In the genomic region with DNA sequence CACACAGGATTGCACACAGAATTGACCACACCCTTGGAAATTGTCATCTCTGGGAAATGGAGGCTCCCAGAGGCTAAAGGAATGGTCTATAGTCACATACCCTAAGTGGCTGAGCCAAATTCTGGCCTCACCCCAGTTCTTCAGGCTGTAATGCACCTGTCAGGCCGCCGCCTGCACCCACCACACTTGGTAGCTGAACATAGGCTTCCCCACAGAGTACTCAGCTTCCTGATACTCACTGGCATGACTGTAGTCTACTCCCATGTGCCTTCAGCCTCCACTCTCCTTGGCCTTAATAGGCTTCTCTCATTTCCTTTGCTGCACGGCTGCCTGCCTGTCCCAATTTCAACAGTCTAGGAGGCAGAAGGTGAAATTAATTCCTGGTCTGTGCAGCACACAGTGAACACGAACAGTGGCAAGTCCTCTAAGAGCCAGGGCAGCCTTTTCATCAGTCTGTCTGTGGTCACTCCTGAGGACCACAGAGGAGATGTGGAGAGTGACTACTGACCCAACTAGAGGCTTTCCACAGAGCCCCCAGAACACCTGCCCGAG, we compare ENCODE assay signal across 14 cellular contexts. TPM values are rescaled to one million over a fixed set of nuclear protein-coding genes. Genes with fewer than 3 reads are reported as not detected.
A peak's percentile ranks its signal among the peaks of the same experiment; 100 is the strongest.
DNase-seq lines count a peak whose midpoint lies in the region; ATAC-seq and TF ChIP-seq lines count a peak whose summit lies in the region.
"Had no signal": no experiment of that assay in that cellular context is flagged by ENCODE, and none has a peak within 500 bp of the region (broad histone marks: within the 10 kb centered on the region; RNA-seq: fewer than 3 reads in every experiment).

No MANE protein-coding gene starts in this region.

- H3K4me1 ChIP-seq in BLaER1 treated with 17β-estradiol and CSF1 and Interleukin-3, amounts not matched to agents 10 nM and 100 nM = peaks cover 27 to 34% (median 31%) of the 10 kb centered on the region in 10 experiments
- H3K4me1 ChIP-seq in gastrocnemius medialis = peaks cover 63 to 73% of the 10 kb centered on the region in 2 donors
- 0 out of 2 replicates have a peak, but pooled peaks cover 6% of the 10 kb centered on the region for H3K4me1 ChIP-seq in MM.1S (ENCODE audit: low read length)

- intact Hi-C loops in gastrocnemius medialis (cut with DNase I; ENCODE audit: low total_unique reads) = no loop called here

- no peak overlapping the region for H3K4me3 ChIP-seq in BLaER1 treated with 17β-estradiol and CSF1 and Interleukin-3, amounts not matched to agents 10 nM and 100 nM
- no peak overlapping the region for H3K4me3 ChIP-seq in gastrocnemius medialis
- H3K4me3 ChIP-seq in MM.1S (ENCODE audit: low read length) = no peak overlapping the region

- H3K27me3 Mint-ChIP-seq in T-helper 17 cell = no peaks in the 10 kb centered on the region

- H4K20me1 ChIP-seq in BLaER1 treated with 17β-estradiol and CSF1 and Interleukin-3, amounts not matched to agents 10 nM and 100 nM = peaks cover 47 to 100% (median 88%) of the 10 kb centered on the region in 11 experiments; a peak in 21 of 22 replicates
- 0 out of 2 replicates have a peak, but pooled peaks cover 7% of the 10 kb centered on the region for H4K20me1 ChIP-seq in MM.1S (ENCODE audit: insufficient read depth, low read length)

- H3K4me1 Mint-ChIP-seq in T-helper 17 cell = peaks cover 31% of the 10 kb centered on the region

- peaks cover 0 to 4% (median 0%) of the 10 kb centered on the region in 11 experiments; a peak in 1 of 22 replicates for H3K9me3 ChIP-seq in BLaER1 treated with 17β-estradiol and CSF1 and Interleukin-3, amounts not matched to agents 10 nM and 100 nM (replicated peaks in 1 of 11)
- H3K9me3 ChIP-seq in T-helper 17 cell (ENCODE audit: control insufficient read depth, low read length, poor library complexity, severe bottlenecking) (no peaks in the 10 kb centered on the region), gastrocnemius medialis (no peaks in the 10 kb centered on the region), MM.1S (replicated peaks; ENCODE audit: insufficient read depth, low read length) (no peaks in the 10 kb centered on the region)

- H3F3A ChIP-seq in MM.1S (ENCODE audit: insufficient read depth, low read length) = no peaks in the 10 kb centered on the region

- in situ Hi-C loops in gastrocnemius medialis (cut with MboI; ENCODE audit: low sequenced_read_pairs in 4 of 4) = no loop called here

- peak overlapping the region in 3 of 11 experiments; percentile 53 to 65 (median 64); a peak in 3 of 22 replicates for H3K27ac ChIP-seq in BLaER1 treated with 17β-estradiol and CSF1 and Interleukin-3, amounts not matched to agents 10 nM and 100 nM
- H3K27ac ChIP-seq in gastrocnemius medialis (peak overlapping the region; percentile 60 to 77 (median 72)), MM.1S (ENCODE audit: low read length) (no peak overlapping the region)

- H3K27me3 ChIP-seq in BLaER1 treated with 17β-estradiol and CSF1 and Interleukin-3, amounts not matched to agents 10 nM and 100 nM = no peaks in the 10 kb centered on the region
- H3K27me3 ChIP-seq in gastrocnemius medialis (no peaks in the 10 kb centered on the region), MM.1S (replicated peaks; ENCODE audit: insufficient read depth, low read length) (no peaks in the 10 kb centered on the region)

- DNase-seq in T-helper 17 cell = no peak
- peak; percentile 22 for DNase-seq in ecto neural progenitor cell (ENCODE audit: low spot score)
- peak in 1 of 2 donors; percentile 30 for DNase-seq in gastrocnemius medialis
- no peak for DNase-seq in activated T-cell treated with anti-CD3 and anti-CD28 coated beads, Interleukin-2, amount 50 U/mL, for 48 hours
- no peak for DNase-seq in MM.1S
- DNase-seq: COR-L47, H7, NCI-H1105 treated with DMSO at 0.1 percent for 48 hours, NCI-H1694 treated with DMSO at 0.1 percent for 48 hours, NCI-H446, NCI-H69, SHP77 had no signal

- H3K9me2 ChIP-seq in MM.1S (replicated peaks; ENCODE audit: insufficient read depth, low read length) = no peaks in the 10 kb centered on the region

- peak overlapping the region; percentile 59 to 92 (median 69) for H3K4me2 ChIP-seq in BLaER1 treated with 17β-estradiol and CSF1 and Interleukin-3, amounts not matched to agents 10 nM and 100 nM
- H3K4me2 ChIP-seq in MM.1S (ENCODE audit: low read depth, low read length) = no peak overlapping the region

- H3K36me3 ChIP-seq in BLaER1 treated with 17β-estradiol and CSF1 and Interleukin-3, amounts not matched to agents 10 nM and 100 nM = peaks cover 64 to 90% (median 72%) of the 10 kb centered on the region in 11 experiments
- H3K36me3 ChIP-seq in gastrocnemius medialis (no peaks in the 10 kb centered on the region), MM.1S (replicated peaks; ENCODE audit: insufficient read depth, low read length) (no peaks in the 10 kb centered on the region; the same call in 1 of the 2 replicates)

- peaks cover 99% of the 10 kb centered on the region for H3K79me2 ChIP-seq in MM.1S (ENCODE audit: low read length)

- no peak overlapping the region for H2AFZ ChIP-seq in MM.1S (ENCODE audit: low read length)

- H3K36me3 Mint-ChIP-seq in T-helper 17 cell (ENCODE audit: low read depth) = peaks cover 21% of the 10 kb centered on the region

- TF ChIP-seq POLR2A in gastrocnemius medialis (IDR thresholded peaks at IDR 0.05) = no peak

- H3K27ac Mint-ChIP-seq in T-helper 17 cell = peak overlapping the region; percentile 11

- H3K4me3 Mint-ChIP-seq in T-helper 17 cell = no peak overlapping the region

- ATAC-seq in T-helper 17 cell (no peak), gastrocnemius medialis (peak; percentile 18 to 40), GM21360 (IDR thresholded peaks at IDR 0.05; ENCODE audit: unreplicated experiment) (no peak)

- H3K9ac ChIP-seq in BLaER1 treated with 17β-estradiol and CSF1 and Interleukin-3, amounts not matched to agents 10 nM and 100 nM = no peak overlapping the region
- no peak overlapping the region for H3K9ac ChIP-seq in MM.1S (ENCODE audit: low read length)

- TF ChIP-seq CTCF in gastrocnemius medialis (IDR thresholded peaks at IDR 0.05 in 4 of 5, conservative IDR thresholded peaks at IDR 0.05 in 1 of 5) (no peak), MM.1S (IDR thresholded peaks at IDR 0.05; ENCODE audit: low read length) (no peak)

RNA-seq across cellular contexts. Expression of a gene that starts 42.5 kb away (rescaled TPM):
- total RNA-seq in T-helper 17 cell (10 to 100 TPM; 61.4 to 69.2 TPM), gastrocnemius medialis (10 to 100 TPM; 76.2 to 93.4 (median 77.0) TPM)

Comparison
In these comparisons a context has a peak if more than half of its experiments do, and no peak if none do; other contexts are left out.
1. ATAC-seq: peak in gastrocnemius medialis (2 of 2); none in T-helper 17 cell (single experiment) and GM21360 (single experiment).